Comparison of ENCODE assay signal across 30 cellular contexts in the genomic region with DNA sequence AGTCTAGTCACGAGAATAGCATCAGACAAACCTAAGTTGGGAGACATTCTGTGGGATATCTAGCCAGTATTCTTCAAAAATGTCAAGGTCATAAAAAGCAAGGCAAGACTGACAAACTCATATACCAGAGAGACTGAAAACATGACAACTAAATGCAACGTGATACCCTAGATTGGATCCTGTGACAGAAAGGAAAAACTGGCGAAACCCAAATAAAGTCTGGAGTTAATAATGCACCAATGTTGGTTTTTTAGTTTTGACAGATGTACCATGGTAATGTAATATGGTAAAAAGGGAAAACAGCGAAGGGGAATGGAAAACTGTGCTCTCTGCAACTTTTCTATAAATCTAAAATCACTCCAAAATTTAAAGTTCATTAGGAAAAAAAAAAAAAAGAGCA.
"Had no signal": no experiment of that assay in that cellular context is flagged by ENCODE, and none has a peak within 500 bp of the region (broad histone marks: within the 10 kb centered on the region; RNA-seq: fewer than 3 reads in every experiment).

No MANE protein-coding gene starts in this region.

- H3K27me3 ChIP-seq: body of pancreas, breast epithelium had no signal

- H3K4me1 ChIP-seq: body of pancreas, breast epithelium had no signal

- H3K9me3 ChIP-seq: body of pancreas, breast epithelium had no signal

- ATAC-seq: activated CD8-positive, alpha-beta memory T cell treated with anti-CD3 and anti-CD28 coated beads, Interleukin-2, amount 10 ng/mL, durations not matched to agents 7 days and 5 days; body of pancreas; Panc1 had no signal

- H3K4me3 ChIP-seq: body of pancreas, breast epithelium had no signal

- DNase-seq: activated CD4-positive, alpha-beta memory T cell treated with anti-CD3 and anti-CD28 coated beads, Interleukin-2, amount 10 ng/mL, durations not matched to agents 7 days and 5 days; activated CD4-positive, alpha-beta T cell treated with anti-CD3 and anti-CD28 coated beads for 1 hour; activated CD4-positive, alpha-beta T cell treated with anti-CD3 and anti-CD28 coated beads for 48 hours; activated CD4-positive, CD25-positive, alpha-beta regulatory T cell; activated CD8-positive, alpha-beta memory T cell treated with anti-CD3 and anti-CD28 coated beads for 24 hours; activated CD8-positive, alpha-beta memory T cell treated with anti-CD3 and anti-CD28 coated beads, Interleukin-2, amount 10 ng/mL, durations not matched to agents 7 days and 5 days; activated CD8-positive, alpha-beta memory T cell treated with anti-CD3 and anti-CD28 coated beads, Interleukin-2, amount 50 U/mL, for 48 hours; activated effector memory CD4-positive, alpha-beta T cell treated with Interleukin-2 at 50 U/mL for 16 hours; activated naive CD4-positive, alpha-beta T cell; activated naive CD4-positive, alpha-beta T cell treated with anti-CD3 and anti-CD28 coated beads, Interleukin-2, amount 50 U/mL, for 16 hours; activated naive CD8-positive, alpha-beta T cell treated with anti-CD3 and anti-CD28 coated beads for 36 hours; activated T-cell treated with anti-CD3 and anti-CD28 coated beads, Interleukin-2, amount 50 U/mL, for 48 hours; amygdala; body of pancreas; NCI-H1092 treated with DMSO at 0.1 percent for 48 hours; NCI-H1417; NCI-H146; NCI-H187; NCI-H2029 treated with DMSO at 0.1 percent for 48 hours; NCI-H2107; NCI-H226; NCI-H446 treated with DMSO at 0.1 percent for 48 hours; NCI-H524; NCI-H69; SIG-M5; T1000; WERI-Rb-1 had no signal

- H3K36me3 ChIP-seq: WERI-Rb-1 had no signal

- FAIRE-seq: astrocyte had no signal

- H3K27ac ChIP-seq: body of pancreas, breast epithelium, WERI-Rb-1 had no signal
